ENCODE assay signal across 21 cellular contexts in genomic region chr16:2819939-2820835, GRCh38. TPM values are rescaled to one million over a fixed set of nuclear protein-coding genes. Genes with fewer than 3 reads are reported as not detected.
A peak's percentile ranks its signal among the peaks of the same experiment; 100 is the strongest.
DNase-seq lines count a peak whose midpoint lies in the region; ATAC-seq and TF ChIP-seq lines count a peak whose summit lies in the region.
"Had no signal": no experiment of that assay in that cellular context is flagged by ENCODE, and none has a peak within 500 bp of the region (broad histone marks: within the 10 kb centered on the region; RNA-seq: fewer than 3 reads in every experiment).

No MANE protein-coding gene starts in this region.

- H3K27ac ChIP-seq in osteoblast (ENCODE audit: low read depth, low read length) (no peak overlapping the region), upper lobe of right lung (no peak overlapping the region)

- H3K27me3 Mint-ChIP-seq in central memory CD8-positive, alpha-beta T cell = no peaks in the 10 kb centered on the region

- ATAC-seq in central memory CD8-positive, alpha-beta T cell (replicated peaks; ENCODE audit: extremely low read depth, poor library complexity, severe bottlenecking) = no peak
- ATAC-seq in upper lobe of right lung (no peak), HG03025 (IDR thresholded peaks at IDR 0.05; ENCODE audit: low FRiP score, unreplicated experiment) (no peak), HG03469 (IDR thresholded peaks at IDR 0.05; ENCODE audit: unreplicated experiment) (no peak), GM21723 (IDR thresholded peaks at IDR 0.05; ENCODE audit: unreplicated experiment) (no peak)
- ATAC-seq: CD8-positive, alpha-beta T cell; GM23338; PC-3 had no signal

- H4K20me1 ChIP-seq in osteoblast (ENCODE audit: insufficient read depth, low read length) = no peaks in the 10 kb centered on the region

- peak overlapping the region; percentile 87 for H3K27ac Mint-ChIP-seq in central memory CD8-positive, alpha-beta T cell (ENCODE audit: low read depth)
- H3K27ac Mint-ChIP-seq: CD8-positive, alpha-beta T cell; GM23338 had no signal

- H3K27me3 ChIP-seq in osteoblast (ENCODE audit: insufficient read depth, low read length) = peaks cover 27% of the 10 kb centered on the region
- H3K27me3 ChIP-seq in upper lobe of right lung = peaks cover 4% of the 10 kb centered on the region
- H3K27me3 ChIP-seq: BE2C had no signal

- TF ChIP-seq CTCF in osteoblast (IDR thresholded peaks at IDR 0.05; ENCODE audit: extremely low read depth, low read depth, low read length) (no peak), upper lobe of right lung (IDR thresholded peaks at IDR 0.05) (no peak)

- no peak overlapping the region for H3K4me3 ChIP-seq in osteoblast (ENCODE audit: insufficient read depth, low read length)
- H3K4me3 ChIP-seq in upper lobe of right lung = no peak overlapping the region
- H3K4me3 ChIP-seq: GM23338 had no signal

- intact Hi-C loops in upper lobe of right lung (cut with DNase I) = no loop called here

- no peak overlapping the region for H3K4me3 Mint-ChIP-seq in central memory CD8-positive, alpha-beta T cell
- H3K4me3 Mint-ChIP-seq: CD8-positive, alpha-beta T cell; GM23338 had no signal

- no peaks in the 10 kb centered on the region for H3K79me2 ChIP-seq in osteoblast (ENCODE audit: insufficient read depth, low read length)

- no peaks in the 10 kb centered on the region for H3K4me1 Mint-ChIP-seq in central memory CD8-positive, alpha-beta T cell
- H3K4me1 Mint-ChIP-seq: GM23338 had no signal

- H3K9me3 ChIP-seq in osteoblast (ENCODE audit: low read depth, low read length) = no peaks in the 10 kb centered on the region
- H3K9me3 ChIP-seq in upper lobe of right lung = no peaks in the 10 kb centered on the region
- H3K9me3 ChIP-seq: BE2C had no signal

- no peaks in the 10 kb centered on the region for H3K36me3 ChIP-seq in osteoblast (ENCODE audit: insufficient read depth, low read length)
- no peaks in the 10 kb centered on the region for H3K36me3 ChIP-seq in upper lobe of right lung
- H3K36me3 ChIP-seq: BE2C had no signal

- no peaks in the 10 kb centered on the region for H3K9me3 Mint-ChIP-seq in central memory CD8-positive, alpha-beta T cell
- H3K9me3 Mint-ChIP-seq: CD8-positive, alpha-beta T cell; GM23338 had no signal

- H3K4me2 ChIP-seq in osteoblast (ENCODE audit: insufficient read depth, low read length) = no peak overlapping the region
- H3K4me2 ChIP-seq: GM23338 had no signal

- H3K4me1 ChIP-seq in osteoblast (ENCODE audit: insufficient read depth, low read length) = no peaks in the 10 kb centered on the region
- H3K4me1 ChIP-seq in upper lobe of right lung = no peaks in the 10 kb centered on the region
- H3K4me1 ChIP-seq: BE2C had no signal

- peak; percentile 54 for DNase-seq in activated effector memory CD4-positive, alpha-beta T cell treated with anti-CD3 and anti-CD28 coated beads, Interleukin-2, amount 50 U/mL, for 16 hours
- DNase-seq in activated effector memory CD4-positive, alpha-beta T cell treated with Interleukin-2 at 50 U/mL for 16 hours = no peak
- DNase-seq in central memory CD8-positive, alpha-beta T cell (ENCODE audit: low spot score in 2 of 2) = no peak
- peak; percentile 65 for DNase-seq in osteoblast (ENCODE audit: insufficient read length, low spot score, missing footprints)
- DNase-seq in upper lobe of right lung = peak; percentile 60
- DNase-seq: 8988T; BE2C; Kasumi-1; MM.1S; NCI-H1105; NCI-H187; NCI-H345; NCI-H526 treated with DMSO at 0.1 percent for 48 hours; NK-92 treated with Interleukin-12 subunit alpha and Interleukin-12 subunit beta, amount 100 ng/mL, for 24 hours; PC-3 had no signal

- no peak overlapping the region for H2AFZ ChIP-seq in osteoblast (ENCODE audit: low read length)
- H2AFZ ChIP-seq: GM23338 had no signal

- H3K36me3 Mint-ChIP-seq in central memory CD8-positive, alpha-beta T cell (ENCODE audit: insufficient read depth) = no peaks in the 10 kb centered on the region
- H3K36me3 Mint-ChIP-seq: CD8-positive, alpha-beta T cell had no signal

RNA-seq across cellular contexts. Expression of gene PRSS21, which starts 3.1 kb away (rescaled TPM):
- total RNA-seq in osteoblast = not detected in 2 replicates
- total RNA-seq in upper lobe of right lung = 17.1 TPM
- total RNA-seq: G401, PC-3 had no signal

RNA-seq across cellular contexts. Expression of gene ZG16B, which starts 9.9 kb away (rescaled TPM):
- total RNA-seq in osteoblast = 0.88 and 1.4 TPM in 2 replicates
- not detected for total RNA-seq in upper lobe of right lung
- total RNA-seq: CD8-positive, alpha-beta T cell; G401; GM23338 had no signal

RNA-seq across cellular contexts. Expression of gene PRSS41, which starts 21.9 kb away (rescaled TPM):
- total RNA-seq in osteoblast (not detected in 2 replicates), upper lobe of right lung (not detected)
- total RNA-seq: CD8-positive, alpha-beta T cell; G401; GM23338; PC-3 had no signal

RNA-seq across cellular contexts. Expression of gene PRSS33, which starts 32.8 kb away (rescaled TPM):
- total RNA-seq in osteoblast (not detected in 2 replicates), upper lobe of right lung (not detected)
- total RNA-seq: CD8-positive, alpha-beta T cell had no signal

RNA-seq across cellular contexts. Expression of gene PRSS22, which starts 37.8 kb away (rescaled TPM):
- total RNA-seq in osteoblast (not detected in 2 replicates), upper lobe of right lung (15.2 TPM)
- total RNA-seq: G401 had no signal

Comparison
In these comparisons a context has a peak if more than half of its experiments do, and no peak if none do; other contexts are left out.
1. DNase-seq: peak in activated effector memory CD4-positive, alpha-beta T cell treated with anti-CD3 and anti-CD28 coated beads, Interleukin-2, amount 50 U/mL, for 16 hours (single experiment), osteoblast (single experiment) and upper lobe of right lung (single experiment); none in activated effector memory CD4-positive, alpha-beta T cell treated with Interleukin-2 at 50 U/mL for 16 hours (single experiment) and central memory CD8-positive, alpha-beta T cell (0 of 2).
2. RNA of gene PRSS21, which starts 3.1 kb away (total RNA-seq): 17.1 TPM in upper lobe of right lung (single experiment); not detected in osteoblast; every median in the first group is over 10 times any median in the second.